1 cellular context compared by ENCODE assay signal in the genomic region with DNA sequence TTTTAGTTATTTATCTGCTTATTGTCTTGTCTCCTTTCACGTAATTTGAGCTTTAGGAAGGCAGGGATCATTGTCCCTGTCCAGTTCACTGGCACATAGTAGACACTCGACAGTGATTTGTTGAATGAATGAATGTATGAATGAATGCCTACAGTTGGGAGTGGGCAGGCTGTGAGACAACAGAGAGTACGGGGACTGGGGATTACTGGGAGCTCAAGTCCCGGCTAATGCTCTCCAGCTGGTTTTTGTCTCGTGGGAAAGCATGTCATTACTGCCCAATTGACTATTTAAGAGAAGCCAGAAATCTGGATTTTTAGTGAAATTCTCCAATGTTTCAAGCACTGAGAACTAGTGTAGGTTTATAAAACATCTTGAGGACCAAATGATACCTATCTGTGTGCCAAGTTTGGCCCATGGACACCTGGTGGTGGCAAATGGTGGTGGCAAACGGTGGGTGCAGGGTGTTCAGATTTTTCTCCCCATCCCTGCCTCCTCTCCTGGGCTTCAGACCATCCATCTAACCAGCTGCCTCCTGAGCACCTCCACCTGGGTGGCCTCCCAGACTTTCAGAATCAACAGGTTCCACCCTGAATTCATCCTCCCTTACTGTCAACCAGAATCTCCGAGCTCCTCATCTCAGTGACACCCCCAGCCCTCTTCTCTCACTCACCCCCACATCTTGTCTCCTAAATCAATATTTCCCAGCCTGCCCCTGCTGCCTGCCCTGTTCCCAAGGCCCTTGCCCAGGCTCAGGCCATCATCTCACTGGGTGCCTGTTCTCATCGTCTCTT.
TF ChIP-seq lines count a peak whose summit lies in the region.

No MANE protein-coding gene starts in this region.

TF ChIP-seq in H1, 55 proteins besides CTCF, POLR2A, EP300 and RAD21:
- TF ChIP-seq MAFK (IDR thresholded peaks at IDR 0.05; ENCODE audit: low read depth, low read length) (no peak), HDAC2 (IDR thresholded peaks at IDR 0.05; ENCODE audit: borderline replicate concordance in 1 of 2, low read depth in 2 of 2, low read length in 2 of 2) (no peak), HDAC6 (IDR thresholded peaks at IDR 0.05; ENCODE audit: low read depth, low read length) (no peak), RNF2 (IDR thresholded peaks at IDR 0.05; ENCODE audit: borderline replicate concordance, low read depth, low read length, missing control alignments, poor library complexity, severe bottlenecking) (no peak), JUND (IDR thresholded peaks at IDR 0.05; ENCODE audit: low read length) (no peak), EZH2 (IDR thresholded peaks at IDR 0.05; ENCODE audit: low read depth, low read length, severe bottlenecking) (no peak), SIRT6 (IDR thresholded peaks at IDR 0.05; ENCODE audit: low read length) (no peak), CBX5 (IDR thresholded peaks at IDR 0.05; ENCODE audit: low read depth, low read length) (no peak), NANOG (IDR thresholded peaks at IDR 0.05; ENCODE audit: insufficient read depth, low read depth, low read length, poor library complexity, severe bottlenecking) (no peak), KDM4A (IDR thresholded peaks at IDR 0.05; ENCODE audit: low read depth, low read length, severe bottlenecking) (no peak), SAP30 (IDR thresholded peaks at IDR 0.05; ENCODE audit: insufficient read depth, insufficient replicate concordance, low read length) (no peak), ZNF274 (IDR thresholded peaks at IDR 0.05; ENCODE audit: borderline replicate concordance, extremely low read depth, low read length) (no peak), SUZ12 (IDR thresholded peaks at IDR 0.05; ENCODE audit: low read length) (no peak)
- TF ChIP-seq, protein P1, sequence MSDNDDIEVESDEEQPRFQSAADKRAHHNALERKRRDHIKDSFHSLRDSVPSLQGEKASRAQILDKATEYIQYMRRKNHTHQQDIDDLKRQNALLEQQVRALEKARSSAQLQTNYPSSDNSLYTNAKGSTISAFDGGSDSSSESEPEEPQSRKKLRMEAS (IDR thresholded peaks at IDR 0.05): no peak
- TF ChIP-seq, protein P2, sequence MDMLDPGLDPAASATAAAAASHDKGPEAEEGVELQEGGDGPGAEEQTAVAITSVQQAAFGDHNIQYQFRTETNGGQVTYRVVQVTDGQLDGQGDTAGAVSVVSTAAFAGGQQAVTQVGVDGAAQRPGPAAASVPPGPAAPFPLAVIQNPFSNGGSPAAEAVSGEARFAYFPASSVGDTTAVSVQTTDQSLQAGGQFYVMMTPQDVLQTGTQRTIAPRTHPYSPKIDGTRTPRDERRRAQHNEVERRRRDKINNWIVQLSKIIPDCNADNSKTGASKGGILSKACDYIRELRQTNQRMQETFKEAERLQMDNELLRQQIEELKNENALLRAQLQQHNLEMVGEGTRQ (IDR thresholded peaks at IDR 0.05; ENCODE audit: low read length): no peak
